In the genomic region with DNA sequence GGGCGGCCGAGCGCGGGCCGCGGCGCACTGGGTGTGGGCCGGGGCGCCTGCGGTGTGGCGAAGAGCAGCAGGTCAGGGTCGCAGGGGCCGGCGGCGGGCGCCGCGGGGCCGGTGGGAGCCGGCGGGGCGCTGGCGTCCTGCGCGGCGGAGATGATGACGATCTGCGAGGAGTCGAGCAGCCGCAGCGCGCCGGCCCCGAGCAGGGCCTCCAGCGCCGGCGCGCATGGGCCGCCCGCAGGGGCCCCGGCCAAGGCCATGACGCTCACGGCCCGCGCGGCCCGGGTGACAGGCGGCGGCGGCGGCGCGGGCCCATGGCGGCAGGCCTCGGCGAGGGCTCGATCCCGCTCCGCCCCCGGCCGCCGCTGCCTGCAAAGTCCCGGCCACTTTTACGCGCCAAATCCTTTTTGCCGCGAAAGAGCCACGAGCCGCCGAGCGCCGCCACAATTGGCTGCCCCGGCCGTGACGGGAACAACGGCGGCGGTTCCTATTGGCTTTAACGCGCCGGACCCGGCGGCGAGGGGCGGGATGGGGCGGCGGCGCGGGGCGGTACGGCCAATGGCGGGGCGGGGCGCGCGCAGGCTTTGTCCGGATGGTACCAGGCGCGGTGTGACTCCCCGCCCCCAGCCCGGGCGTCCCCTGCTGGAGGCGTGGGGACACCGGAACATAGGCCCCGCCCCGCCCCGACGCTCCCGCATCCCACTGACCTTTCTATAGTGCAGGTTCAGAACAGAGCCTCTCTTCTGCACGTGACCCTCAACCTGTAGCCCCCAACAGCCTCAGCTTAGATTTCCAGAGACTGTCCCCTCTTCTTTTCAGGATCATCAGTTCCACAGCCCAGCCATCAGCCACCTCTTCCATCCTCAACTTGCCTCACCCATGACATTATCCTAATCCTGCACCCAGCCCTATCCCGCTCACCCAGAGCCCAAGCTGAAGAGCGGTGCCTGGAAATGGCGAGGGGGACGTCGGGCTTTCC, we compare ENCODE assay signal across 8 cellular contexts. TPM values are rescaled to one million over a fixed set of nuclear protein-coding genes. Genes with fewer than 3 reads are reported as not detected.
DNase-seq lines count a peak whose midpoint lies in the region; ATAC-seq and TF ChIP-seq lines count a peak whose summit lies in the region.

A gene with protein sequence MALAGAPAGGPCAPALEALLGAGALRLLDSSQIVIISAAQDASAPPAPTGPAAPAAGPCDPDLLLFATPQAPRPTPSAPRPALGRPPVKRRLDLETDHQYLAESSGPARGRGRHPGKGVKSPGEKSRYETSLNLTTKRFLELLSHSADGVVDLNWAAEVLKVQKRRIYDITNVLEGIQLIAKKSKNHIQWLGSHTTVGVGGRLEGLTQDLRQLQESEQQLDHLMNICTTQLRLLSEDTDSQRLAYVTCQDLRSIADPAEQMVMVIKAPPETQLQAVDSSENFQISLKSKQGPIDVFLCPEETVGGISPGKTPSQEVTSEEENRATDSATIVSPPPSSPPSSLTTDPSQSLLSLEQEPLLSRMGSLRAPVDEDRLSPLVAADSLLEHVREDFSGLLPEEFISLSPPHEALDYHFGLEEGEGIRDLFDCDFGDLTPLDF (minus strand): TSS at position 378 of the 976 bp plus-strand sequence. CDS start 121 bp downstream, at position 257.

- no peaks in the 10 kb centered on the region for H3K27me3 ChIP-seq in BLaER1

- peak within 1 kb of the TSS; percentile 96 for H3K4me2 ChIP-seq in BLaER1

- no peaks in the 10 kb centered on the region for H3K36me3 Mint-ChIP-seq in chondrocyte (ENCODE audit: low read depth)

- peak within 1 kb of the TSS; percentile 92 for H3K4me3 ChIP-seq in BLaER1

- peak; percentile 74 for TF ChIP-seq CTCF in chondrocyte (IDR thresholded peaks at IDR 0.05)

- peaks cover 90% of the 10 kb centered on the region for H3K4me1 ChIP-seq in BLaER1

- no peaks in the 10 kb centered on the region for H3K9me3 Mint-ChIP-seq in chondrocyte (ENCODE audit: low read depth)

- peak within 1 kb of the TSS; percentile 98 for H3K27ac ChIP-seq in BLaER1

- H3K36me3 ChIP-seq in BLaER1, result peaks cover 13% of the 10 kb centered on the region

- H3K27me3 Mint-ChIP-seq in chondrocyte (ENCODE audit: low read depth), result no peaks in the 10 kb centered on the region

- peak within 1 kb of the TSS; percentile 97 for H3K9ac ChIP-seq in BLaER1

- H4K20me1 ChIP-seq in BLaER1, result peaks cover 41% of the 10 kb centered on the region

- ATAC-seq in GM19324 (IDR thresholded peaks at IDR 0.05; ENCODE audit: low FRiP score, unreplicated experiment) (peak; percentile 89), HG03457 (IDR thresholded peaks at IDR 0.05; ENCODE audit: unreplicated experiment) (peak; percentile 71)

- DNase-seq in NCI-H524 (lab: John Stamatoyannopoulos, UW), result peak; percentile 96 to 97
- DNase-seq in activated CD4-positive, alpha-beta T cell treated with anti-CD3 and anti-CD28 coated beads for 24 hours (ENCODE audit: low read depth in 2 of 2), result peak; percentile 94
- peak; percentile 97 for DNase-seq in chondrocyte (ENCODE audit: low spot score)
- peak; percentile 94 for DNase-seq in kidney tubule cell (ENCODE audit: low spot score)
- DNase-seq in stimulated activated CD4-positive, alpha-beta T cell treated with anti-CD3 and anti-CD28 coated beads, Interleukin-1b, Interleukin-23, amount 100 ng/mL, for 1 hour (ENCODE audit: low read depth in 2 of 2), result peak; percentile 78 to 91

- peak within 1 kb of the TSS; percentile 80 for H3K27ac Mint-ChIP-seq in chondrocyte (ENCODE audit: unreplicated experiment)

- H3K4me3 Mint-ChIP-seq in chondrocyte (ENCODE audit: unreplicated experiment), result peak within 1 kb of the TSS; percentile 90

- H3K9me3 ChIP-seq in BLaER1, result no peaks in the 10 kb centered on the region

- H3K4me1 Mint-ChIP-seq in chondrocyte (ENCODE audit: low read depth), result peaks cover 26% of the 10 kb centered on the region

RNA-seq across cellular contexts. Expression of the gene that starts here (rescaled TPM):
- 7.5 to 17.0 TPM (median 7.6 TPM) in 3 replicates for total RNA-seq in chondrocyte

Comparison
In these comparisons a context has a peak if more than half of its experiments do, and no peak if none do; other contexts are left out.
1. Peak in every context shown above with its lines: DNase-seq, ATAC-seq, H3K4me3 ChIP-seq and H3K27ac ChIP-seq.